8 cellular contexts compared by ENCODE assay signal in the genomic region with DNA sequence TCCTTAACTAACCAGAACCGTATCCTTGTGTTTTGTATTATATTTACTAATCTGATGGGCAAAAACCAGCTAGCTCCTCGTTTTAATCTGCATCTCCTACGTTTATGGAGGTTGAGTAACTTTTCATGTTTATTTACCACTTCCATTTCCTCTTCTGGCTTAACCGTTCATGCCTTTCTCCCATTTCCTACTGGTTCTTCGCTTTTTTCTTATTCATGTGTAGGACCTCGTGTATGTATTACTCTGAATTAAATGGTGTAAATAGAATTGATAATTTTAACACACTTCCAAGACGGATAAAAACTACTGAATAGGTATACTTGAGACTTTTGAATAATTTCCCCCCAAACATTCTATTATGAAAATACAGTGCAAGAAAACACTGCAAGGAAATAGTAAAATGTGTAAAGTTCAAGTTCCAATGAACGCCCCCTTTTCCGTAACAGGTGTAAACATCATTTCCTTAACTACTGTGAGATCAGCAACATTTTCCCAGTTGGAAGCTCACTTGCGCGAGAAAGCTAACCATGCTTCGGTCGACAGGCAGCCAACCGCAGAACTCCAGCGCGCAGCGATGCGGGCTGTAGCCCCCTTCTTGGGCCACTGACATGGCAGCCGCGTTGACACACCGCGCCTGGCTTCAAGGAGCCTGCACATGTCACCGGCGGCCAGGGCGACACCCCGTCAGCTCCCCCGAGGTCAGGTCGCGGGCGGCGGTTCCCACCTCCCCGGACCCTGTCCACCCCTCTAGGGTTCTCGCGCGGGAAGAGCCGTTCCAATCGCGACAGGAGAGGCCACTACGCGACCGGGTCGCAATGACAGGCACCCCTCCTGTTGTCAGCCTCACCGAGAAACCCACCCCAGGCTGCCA. TPM values are rescaled to one million over a fixed set of nuclear protein-coding genes. Genes with fewer than 3 reads are reported as not detected.
DNase-seq lines count a peak whose midpoint lies in the region; ATAC-seq, FAIRE-seq and TF ChIP-seq lines count a peak whose summit lies in the region.

No MANE protein-coding gene starts in this region.

- H3K4me3 Mint-ChIP-seq in activated CD4-positive, alpha-beta memory T cell treated with anti-CD3 and anti-CD28 coated beads for 36 hours, result peak overlapping the region; percentile 93
- peak overlapping the region; percentile 88 to 99 for H3K4me3 Mint-ChIP-seq in stimulated activated naive CD8-positive, alpha-beta T cell treated with anti-CD3 and anti-CD28 coated beads, Interleukin-15, amount 100 ng/mL, for 72 hours

- H3K36me3 ChIP-seq in muscle layer of colon (ENCODE audit: insufficient read depth, low read length), result no peaks in the 10 kb centered on the region

- H3K4me3 ChIP-seq in muscle layer of colon (ENCODE audit: low read depth in 1 of 2, low read length in 2 of 2), result peak overlapping the region; percentile 81 to 91

- no peak for TF ChIP-seq POLR2A in GM12891 (IDR thresholded peaks at IDR 0.05; ENCODE audit: low read depth, low read length)
- no peak for TF ChIP-seq POLR2A in erythroblast (IDR thresholded peaks at IDR 0.05; ENCODE audit: low read length)

- H3K27ac Mint-ChIP-seq in activated CD4-positive, alpha-beta memory T cell treated with anti-CD3 and anti-CD28 coated beads for 36 hours, result peak overlapping the region; percentile 93
- H3K27ac Mint-ChIP-seq in stimulated activated naive CD8-positive, alpha-beta T cell treated with anti-CD3 and anti-CD28 coated beads, Interleukin-15, amount 100 ng/mL, for 72 hours, result peak overlapping the region; percentile 95 to 99

- H3K27ac ChIP-seq in muscle layer of colon (ENCODE audit: low read depth, low read length), result peak overlapping the region; percentile 91

- H3K4me1 ChIP-seq in muscle layer of colon (ENCODE audit: insufficient read depth, low read length), result peaks cover 17% of the 10 kb centered on the region

- H3K27me3 ChIP-seq in muscle layer of colon (ENCODE audit: control insufficient read depth in 1 of 2, insufficient read depth in 2 of 2, low read length in 2 of 2), result no peaks in the 10 kb centered on the region

- peaks cover 43% of the 10 kb centered on the region for H3K4me1 Mint-ChIP-seq in activated CD4-positive, alpha-beta memory T cell treated with anti-CD3 and anti-CD28 coated beads for 36 hours (ENCODE audit: low read depth)
- H3K4me1 Mint-ChIP-seq in stimulated activated naive CD8-positive, alpha-beta T cell treated with anti-CD3 and anti-CD28 coated beads, Interleukin-15, amount 100 ng/mL, for 72 hours, result peaks cover 28% of the 10 kb centered on the region

- H3K9me3 ChIP-seq in muscle layer of colon (ENCODE audit: low read length), result no peaks in the 10 kb centered on the region

- CTCF ChIA-PET in activated CD4-positive, alpha-beta memory T cell treated with anti-CD3 and anti-CD28 coated beads for 36 hours (lab: Charles Lee), result interaction anchor here (1.9 to 2.1 kb wide), 2 partner anchors 221 to 228 kb away, joined by 5 to 11 read pairs; a partner anchor contains a TSS

- no peaks in the 10 kb centered on the region for H3K9me3 Mint-ChIP-seq in activated CD4-positive, alpha-beta memory T cell treated with anti-CD3 and anti-CD28 coated beads for 36 hours
- no peaks in the 10 kb centered on the region for H3K9me3 Mint-ChIP-seq in stimulated activated naive CD8-positive, alpha-beta T cell treated with anti-CD3 and anti-CD28 coated beads, Interleukin-15, amount 100 ng/mL, for 72 hours

- intact Hi-C loops in activated CD4-positive, alpha-beta memory T cell treated with anti-CD3 and anti-CD28 coated beads for 36 hours (cut with micrococcal nuclease), result loop anchor here (1.0 to 10.0 kb wide), 7 partner anchors 113 to 1282 kb away; a partner anchor contains a TSS

- H3K36me3 Mint-ChIP-seq in activated CD4-positive, alpha-beta memory T cell treated with anti-CD3 and anti-CD28 coated beads for 36 hours, result no peaks in the 10 kb centered on the region

- POLR2A ChIA-PET in activated CD4-positive, alpha-beta memory T cell treated with anti-CD3 and anti-CD28 coated beads for 36 hours (lab: Charles Lee), result interaction anchor here (1.3 to 3.9 kb wide), 6 partner anchors 8 to 1914 kb away, joined by 3 to 34 read pairs (median 6); a partner anchor contains a TSS

- peak overlapping the region; percentile 86 for H3K9ac ChIP-seq in muscle layer of colon (ENCODE audit: low read length)

- peak; percentile 41 for FAIRE-seq in GM12891 (lab: Jason Lieb, UNC)

- no peak for DNase-seq in GM12891 (ENCODE audit: insufficient read length, low spot score)
- peak; percentile 30 for DNase-seq in NCI-H2171 (lab: John Stamatoyannopoulos, UW)
- peak; percentile 63 for DNase-seq in activated CD4-positive, alpha-beta memory T cell treated with anti-CD3 and anti-CD28 coated beads for 36 hours
- peak; percentile 77 to 85 for DNase-seq in erythroblast (lab: John Stamatoyannopoulos, UW)
- DNase-seq in stimulated activated naive CD8-positive, alpha-beta T cell treated with anti-CD3 and anti-CD28 coated beads, Interleukin-15, amount 100 ng/mL, for 72 hours, result peak in 1 of 2 donors; percentile 59
- no peak for DNase-seq in AG08395 (ENCODE audit: low spot score)

- no peaks in the 10 kb centered on the region for H3K27me3 Mint-ChIP-seq in activated CD4-positive, alpha-beta memory T cell treated with anti-CD3 and anti-CD28 coated beads for 36 hours
- H3K27me3 Mint-ChIP-seq in stimulated activated naive CD8-positive, alpha-beta T cell treated with anti-CD3 and anti-CD28 coated beads, Interleukin-15, amount 100 ng/mL, for 72 hours, result peaks cover 15% of the 10 kb centered on the region

- peak; percentile 9 for ATAC-seq in HG02642 (IDR thresholded peaks at IDR 0.05; ENCODE audit: poor library complexity, unreplicated experiment)
- peak; percentile 7 for ATAC-seq in stimulated activated naive CD8-positive, alpha-beta T cell treated with anti-CD3 and anti-CD28 coated beads, Interleukin-15, amount 100 ng/mL, for 72 hours

TF ChIP-seq in GM12891, 5 proteins besides CTCF, POLR2A, EP300 and RAD21:
- TF ChIP-seq POU2F2 (IDR thresholded peaks at IDR 0.05; ENCODE audit: low read depth, low read length), result no peak
- TF ChIP-seq SPI1 (IDR thresholded peaks at IDR 0.05; ENCODE audit: low read depth, low read length), result peak; percentile 56
- TF ChIP-seq POLR2AphosphoS5 (IDR thresholded peaks at IDR 0.05; ENCODE audit: low read depth, low read length), result no peak

RNA-seq across cellular contexts. Expression of a gene that starts 0.8 kb away (rescaled TPM):
- polyA plus RNA-seq in GM12891 (2012; ENCODE audit: low read depth, missing spikeins), result 4.1 TPM
- total RNA-seq in activated CD4-positive, alpha-beta memory T cell treated with anti-CD3 and anti-CD28 coated beads for 36 hours, result 10 to 100 TPM; 14.5 to 15.2 TPM

Comparison
In these comparisons a context has a peak if more than half of its experiments do, and no peak if none do; other contexts are left out.
1. DNase-seq: peak in NCI-H2171 (single experiment), activated CD4-positive, alpha-beta memory T cell treated with anti-CD3 and anti-CD28 coated beads for 36 hours (single experiment) and erythroblast (2 of 2); none in GM12891 (single experiment) and AG08395 (single experiment).